9 cellular contexts compared by ENCODE assay signal in genomic region chr20:51447097-51447764, GRCh38.
DNase-seq lines count a peak whose midpoint lies in the region; ATAC-seq and TF ChIP-seq lines count a peak whose summit lies in the region.
"Had no signal": no experiment of that assay in that cellular context is flagged by ENCODE, and none has a peak within 500 bp of the region (broad histone marks: within the 10 kb centered on the region; RNA-seq: fewer than 3 reads in every experiment).

No MANE protein-coding gene starts in this region.

- H4K8ac ChIP-seq in trophoblast cell (ENCODE audit: low read depth, low read length), result peak overlapping the region; percentile 19

- WGBS in gastroesophageal sphincter (ENCODE audit: low coverage in 1 of 2), 2 donors, result 3 to 6% methylated on average over 5 to 14 of the region's 14 CpGs
- no CpG with 5 or more reads among the region's 14 CpGs for whole genome bisulfite sequencing in trophoblast cell (ENCODE audit: extremely low coverage, insufficient coverage, insufficient read length)

- H3K79me1 ChIP-seq in trophoblast cell (ENCODE audit: low read length), result peaks cover 53% of the 10 kb centered on the region

- H3K14ac ChIP-seq in trophoblast cell (ENCODE audit: low read length), result no peak overlapping the region

- TF ChIP-seq POLR2A in gastroesophageal sphincter (IDR thresholded peaks at IDR 0.05), result no peak

- peaks cover 8% of the 10 kb centered on the region for H3K79me2 ChIP-seq in trophoblast cell (ENCODE audit: control insufficient read depth, insufficient read depth, low read length, poor library complexity)

- H3K9me3 ChIP-seq in gastroesophageal sphincter (no peaks in the 10 kb centered on the region), trophoblast cell (ENCODE audit: insufficient read depth, low read depth, low read length) (no peaks in the 10 kb centered on the region)

- peak overlapping the region; percentile 67 for H4K91ac ChIP-seq in trophoblast cell (ENCODE audit: low read depth, low read length)

- H3K4me3 ChIP-seq in gastroesophageal sphincter (no peak overlapping the region), trophoblast cell (ENCODE audit: low read depth, low read length) (no peak overlapping the region)

- peak overlapping the region in 3 of 4 donors; percentile 71 to 81 (median 73) for H3K27ac ChIP-seq in gastroesophageal sphincter
- H3K27ac ChIP-seq in trophoblast cell (ENCODE audit: low read depth, low read length), result peak overlapping the region; percentile 90

- DNase-seq in ELF-1 (ENCODE audit: low read depth, low spot score), result peak; percentile 85
- peak; percentile 86 to 89 for DNase-seq in trophoblast cell
- DNase-seq in iPS-NIHi11 (ENCODE audit: low spot score), result no peak
- DNase-seq in HuH-7 (ENCODE audit: low spot score), result no peak
- DNase-seq: NCI-H1105 had no signal

- no peak for TF ChIP-seq EP300 in gastroesophageal sphincter (IDR thresholded peaks at IDR 0.05)

- no peak overlapping the region for H2AFZ ChIP-seq in trophoblast cell (ENCODE audit: insufficient read depth, low read length, poor library complexity)

- H3K18ac ChIP-seq in trophoblast cell (ENCODE audit: low read length), result no peak overlapping the region

- H3K27me3 ChIP-seq in gastroesophageal sphincter (no peaks in the 10 kb centered on the region), trophoblast cell (ENCODE audit: insufficient read depth, low read length) (no peaks in the 10 kb centered on the region)

- no peak overlapping the region for H3K9ac ChIP-seq in trophoblast cell (ENCODE audit: low read length)

- H3K36me3 ChIP-seq in gastroesophageal sphincter (no peaks in the 10 kb centered on the region), trophoblast cell (ENCODE audit: control insufficient read depth in 1 of 2, insufficient read depth in 2 of 2, low read length in 2 of 2) (peaks cover 0 to 1% of the 10 kb centered on the region in 2 experiments)

- no peak overlapping the region for H4K12ac ChIP-seq in trophoblast cell (ENCODE audit: low read depth, low read length)

- H3K4me1 ChIP-seq in gastroesophageal sphincter, result peaks cover 4 to 51% (median 31%) of the 10 kb centered on the region in 3 donors
- H3K4me1 ChIP-seq in trophoblast cell (ENCODE audit: control insufficient read depth in 1 of 2, insufficient read depth in 2 of 2, low read length in 2 of 2), result peaks cover 32 to 33% of the 10 kb centered on the region in 2 experiments

- no peak overlapping the region for H3K4ac ChIP-seq in trophoblast cell (ENCODE audit: low read depth, low read length)

- ATAC-seq in SK-N-SH treated with all-trans-retinoic acid at 6 μM for 48 hours, result peak; percentile 69
- ATAC-seq in gastroesophageal sphincter, result peak; percentile 86
- ATAC-seq in GM19035 (IDR thresholded peaks at IDR 0.05; ENCODE audit: unreplicated experiment), result no peak
- ATAC-seq in HG03095 (IDR thresholded peaks at IDR 0.05; ENCODE audit: unreplicated experiment), result no peak

- H2BK5ac ChIP-seq in trophoblast cell (ENCODE audit: low read depth, low read length, poor library complexity), result peak overlapping the region; percentile 94

- H3K23ac ChIP-seq in trophoblast cell (ENCODE audit: low read length), result no peak overlapping the region

- peak overlapping the region; percentile 35 for H3K4me2 ChIP-seq in trophoblast cell (ENCODE audit: low read length)

- peak in 2 of 4 experiments; percentile 17 for TF ChIP-seq CTCF in gastroesophageal sphincter (IDR thresholded peaks at IDR 0.05)

- H2BK120ac ChIP-seq in trophoblast cell (ENCODE audit: insufficient read depth, low read length, poor library complexity), result peak overlapping the region; percentile 48

- H2AK5ac ChIP-seq in trophoblast cell (ENCODE audit: low read length), result no peak overlapping the region

- H2BK12ac ChIP-seq in trophoblast cell (ENCODE audit: low read length), result no peak overlapping the region

TF ChIP-seq in SK-N-SH treated with all-trans-retinoic acid at 6 μM for 48 hours, 23 proteins besides CTCF, POLR2A, EP300 and RAD21:
- TF ChIP-seq ISL1 (CRISPR knock-in tag; IDR thresholded peaks at IDR 0.05) (peak; percentile 56), ESRRG (CRISPR knock-in tag; IDR thresholded peaks at IDR 0.05) (no peak), PATZ1 (CRISPR knock-in tag; IDR thresholded peaks at IDR 0.05; ENCODE audit: borderline replicate concordance) (peak; percentile 56; the same call in 1 of the 2 replicates)

Comparison
In these comparisons a context has a peak if more than half of its experiments do, and no peak if none do; other contexts are left out.
1. DNase-seq: peak in ELF-1 (single experiment) and trophoblast cell (2 of 2); none in iPS-NIHi11 (single experiment) and HuH-7 (single experiment).
2. ATAC-seq: peak in SK-N-SH treated with all-trans-retinoic acid at 6 μM for 48 hours (single experiment) and gastroesophageal sphincter (single experiment); none in GM19035 (single experiment) and HG03095 (single experiment).